Comparison of ENCODE assay signal across 1 cellular context in the genomic region with DNA sequence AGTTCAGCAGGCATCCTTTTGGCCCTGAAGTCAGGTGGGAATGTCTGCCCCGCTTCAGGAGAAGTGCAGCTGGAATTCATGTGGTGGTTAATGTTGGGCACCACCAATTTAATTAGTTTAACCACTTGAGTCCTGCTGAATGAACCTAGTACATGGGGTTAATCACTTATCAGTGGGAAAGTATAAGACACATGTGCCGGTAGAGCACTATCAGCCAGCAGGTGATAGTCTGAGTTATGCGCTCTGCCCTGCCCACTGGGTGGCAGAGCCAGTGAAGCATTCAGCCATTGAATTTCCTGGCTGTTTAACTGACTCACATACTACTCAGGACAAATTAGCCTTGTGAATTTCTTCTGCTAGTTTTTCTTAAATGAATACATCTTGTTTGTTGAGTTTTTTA.
TF ChIP-seq lines count a peak whose summit lies in the region.

No MANE protein-coding gene starts in this region.

TF ChIP-seq in GM23338, 12 proteins besides CTCF, POLR2A, EP300 and RAD21 (continued from another document):
- TF ChIP-seq, protein P1, sequence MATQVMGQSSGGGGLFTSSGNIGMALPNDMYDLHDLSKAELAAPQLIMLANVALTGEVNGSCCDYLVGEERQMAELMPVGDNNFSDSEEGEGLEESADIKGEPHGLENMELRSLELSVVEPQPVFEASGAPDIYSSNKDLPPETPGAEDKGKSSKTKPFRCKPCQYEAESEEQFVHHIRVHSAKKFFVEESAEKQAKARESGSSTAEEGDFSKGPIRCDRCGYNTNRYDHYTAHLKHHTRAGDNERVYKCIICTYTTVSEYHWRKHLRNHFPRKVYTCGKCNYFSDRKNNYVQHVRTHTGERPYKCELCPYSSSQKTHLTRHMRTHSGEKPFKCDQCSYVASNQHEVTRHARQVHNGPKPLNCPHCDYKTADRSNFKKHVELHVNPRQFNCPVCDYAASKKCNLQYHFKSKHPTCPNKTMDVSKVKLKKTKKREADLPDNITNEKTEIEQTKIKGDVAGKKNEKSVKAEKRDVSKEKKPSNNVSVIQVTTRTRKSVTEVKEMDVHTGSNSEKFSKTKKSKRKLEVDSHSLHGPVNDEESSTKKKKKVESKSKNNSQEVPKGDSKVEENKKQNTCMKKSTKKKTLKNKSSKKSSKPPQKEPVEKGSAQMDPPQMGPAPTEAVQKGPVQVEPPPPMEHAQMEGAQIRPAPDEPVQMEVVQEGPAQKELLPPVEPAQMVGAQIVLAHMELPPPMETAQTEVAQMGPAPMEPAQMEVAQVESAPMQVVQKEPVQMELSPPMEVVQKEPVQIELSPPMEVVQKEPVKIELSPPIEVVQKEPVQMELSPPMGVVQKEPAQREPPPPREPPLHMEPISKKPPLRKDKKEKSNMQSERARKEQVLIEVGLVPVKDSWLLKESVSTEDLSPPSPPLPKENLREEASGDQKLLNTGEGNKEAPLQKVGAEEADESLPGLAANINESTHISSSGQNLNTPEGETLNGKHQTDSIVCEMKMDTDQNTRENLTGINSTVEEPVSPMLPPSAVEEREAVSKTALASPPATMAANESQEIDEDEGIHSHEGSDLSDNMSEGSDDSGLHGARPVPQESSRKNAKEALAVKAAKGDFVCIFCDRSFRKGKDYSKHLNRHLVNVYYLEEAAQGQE (IDR thresholded peaks at IDR 0.05; ENCODE audit: unreplicated experiment), result no peak
- no peak for TF ChIP-seq NANOG (IDR thresholded peaks at IDR 0.05; ENCODE audit: borderline replicate concordance)
- no peak for TF ChIP-seq ZNF114 (CRISPR knock-in tag; IDR thresholded peaks at IDR 0.05)
- TF ChIP-seq EZH2phosphoT487 (IDR thresholded peaks at IDR 0.05; ENCODE audit: unreplicated experiment), result no peak
- TF ChIP-seq, protein P2, sequence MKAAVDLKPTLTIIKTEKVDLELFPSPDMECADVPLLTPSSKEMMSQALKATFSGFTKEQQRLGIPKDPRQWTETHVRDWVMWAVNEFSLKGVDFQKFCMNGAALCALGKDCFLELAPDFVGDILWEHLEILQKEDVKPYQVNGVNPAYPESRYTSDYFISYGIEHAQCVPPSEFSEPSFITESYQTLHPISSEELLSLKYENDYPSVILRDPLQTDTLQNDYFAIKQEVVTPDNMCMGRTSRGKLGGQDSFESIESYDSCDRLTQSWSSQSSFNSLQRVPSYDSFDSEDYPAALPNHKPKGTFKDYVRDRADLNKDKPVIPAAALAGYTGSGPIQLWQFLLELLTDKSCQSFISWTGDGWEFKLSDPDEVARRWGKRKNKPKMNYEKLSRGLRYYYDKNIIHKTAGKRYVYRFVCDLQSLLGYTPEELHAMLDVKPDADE (IDR thresholded peaks at IDR 0.05), result no peak
